ENCODE assay signal across 26 cellular contexts in genomic region chr16:50834701-50835100, GRCh38.
"Had no signal": no experiment of that assay in that cellular context is flagged by ENCODE, and none has a peak within 500 bp of the region (broad histone marks: within the 10 kb centered on the region; RNA-seq: fewer than 3 reads in every experiment).

No MANE protein-coding gene starts in this region.

- H3K4me3 ChIP-seq: MG63, Peyer's patch, SJCRH30 had no signal

- H3K4me1 Mint-ChIP-seq: activated naive CD4-positive, alpha-beta T cell treated with anti-CD3 and anti-CD28 coated beads, Interleukin-2, amount 10 ng/mL, durations not matched to agents 7 days and 5 days; activated T-helper 17 cell treated with anti-CD3 and anti-CD28 coated beads, Interleukin-2, amount 50 U/mL, for 72 hours had no signal

- H3K36me3 Mint-ChIP-seq: activated naive CD4-positive, alpha-beta T cell treated with anti-CD3 and anti-CD28 coated beads, Interleukin-2, amount 10 ng/mL, durations not matched to agents 7 days and 5 days; activated naive CD8-positive, alpha-beta T cell treated with anti-CD3 and anti-CD28 coated beads for 36 hours had no signal

- H3K27me3 ChIP-seq: MG63, Peyer's patch, SJCRH30 had no signal

- H3K9me3 Mint-ChIP-seq: activated CD8-positive, alpha-beta T cell treated with anti-CD3 and anti-CD28 coated beads for 36 hours; activated naive CD4-positive, alpha-beta T cell treated with anti-CD3 and anti-CD28 coated beads, Interleukin-2, amount 10 ng/mL, durations not matched to agents 7 days and 5 days; activated naive CD8-positive, alpha-beta T cell treated with anti-CD3 and anti-CD28 coated beads for 36 hours; activated T-helper 17 cell treated with anti-CD3 and anti-CD28 coated beads, Interleukin-2, amount 50 U/mL, for 72 hours had no signal

- DNase-seq: activated CD4-positive, alpha-beta T cell treated with anti-CD3 and anti-CD28 coated beads for 4 hours; activated CD4-positive, CD25-positive, alpha-beta regulatory T cell; activated CD8-positive, alpha-beta T cell treated with anti-CD3 and anti-CD28 coated beads for 36 hours; activated gamma-delta T cell; activated naive CD4-positive, alpha-beta T cell treated with anti-CD3 and anti-CD28 coated beads, Interleukin-2, amount 10 ng/mL, durations not matched to agents 7 days and 5 days; activated naive CD8-positive, alpha-beta T cell treated with anti-CD3 and anti-CD28 coated beads for 36 hours; activated T-cell treated with anti-CD3 and anti-CD28 coated beads for 4 hours; activated T-cell treated with anti-CD3 and anti-CD28 coated beads, Interleukin-2, amount 50 U/mL, for 48 hours; anterior cingulate cortex; MG63; MV-4-11; NCI-H1092 treated with DMSO at 0.1 percent for 48 hours; NCI-H1417 treated with DMSO at 0.1 percent for 48 hours; NCI-H1694; NCI-H2029; NCI-H446; NCI-H524; Peyer's patch; Right ventricle myocardium superior; SJCRH30; SK-N-SH; T-helper 1 cell had no signal

- H3K9me3 ChIP-seq: MG63, Peyer's patch, SJCRH30, SK-N-SH had no signal

- H3K4me3 Mint-ChIP-seq: activated CD8-positive, alpha-beta T cell treated with anti-CD3 and anti-CD28 coated beads for 36 hours; activated naive CD4-positive, alpha-beta T cell treated with anti-CD3 and anti-CD28 coated beads, Interleukin-2, amount 10 ng/mL, durations not matched to agents 7 days and 5 days; activated naive CD8-positive, alpha-beta T cell treated with anti-CD3 and anti-CD28 coated beads for 36 hours; activated T-helper 17 cell treated with anti-CD3 and anti-CD28 coated beads, Interleukin-2, amount 50 U/mL, for 72 hours had no signal

- H3K27ac Mint-ChIP-seq: activated CD8-positive, alpha-beta T cell treated with anti-CD3 and anti-CD28 coated beads for 36 hours; activated naive CD4-positive, alpha-beta T cell treated with anti-CD3 and anti-CD28 coated beads, Interleukin-2, amount 10 ng/mL, durations not matched to agents 7 days and 5 days; activated naive CD8-positive, alpha-beta T cell treated with anti-CD3 and anti-CD28 coated beads for 36 hours; activated T-helper 17 cell treated with anti-CD3 and anti-CD28 coated beads, Interleukin-2, amount 50 U/mL, for 72 hours had no signal

- H3K9me2 ChIP-seq: SK-N-SH had no signal

- H3K27ac ChIP-seq: KMS-11, Peyer's patch, RWPE1, SJCRH30, VCaP had no signal

- H3K36me3 ChIP-seq: MG63, Peyer's patch, SJCRH30 had no signal

- H3K4me2 ChIP-seq: KMS-11, SK-N-SH had no signal

- ATAC-seq: activated CD8-positive, alpha-beta T cell treated with anti-CD3 and anti-CD28 coated beads for 36 hours; activated T-helper 17 cell treated with anti-CD3 and anti-CD28 coated beads, Interleukin-2, amount 50 U/mL, for 72 hours had no signal

- H3K4me1 ChIP-seq: Peyer's patch, SJCRH30 had no signal
